In genomic region chr6:106181664-106182418, GRCh38 we compare ENCODE assay signal across 10 cellular contexts.
DNase-seq lines count a peak whose midpoint lies in the region; ATAC-seq, FAIRE-seq and TF ChIP-seq lines count a peak whose summit lies in the region.
"Had no signal": no experiment of that assay in that cellular context is flagged by ENCODE, and none has a peak within 500 bp of the region (broad histone marks: within the 10 kb centered on the region; RNA-seq: fewer than 3 reads in every experiment).

No MANE protein-coding gene starts in this region.

- no peak overlapping the region for H2BK15ac ChIP-seq in mesendoderm (replicated peaks; ENCODE audit: low read depth)

- TF ChIP-seq POLR2A in K562 (conservative IDR thresholded peaks at IDR 0.05): peak; percentile 7; the same call in 1 of the 2 replicates

- H3K18ac ChIP-seq in mesendoderm (ENCODE audit: low read length): no peak overlapping the region

- no peak for TF ChIP-seq CTCF in K562 (IDR thresholded peaks at IDR 0.05 in 2 of 3, conservative IDR thresholded peaks at IDR 0.05 in 1 of 3; ENCODE audit: insufficient read depth in 2 of 3, low read depth in 1 of 3, low read length in 3 of 3)

- BruUV-seq in K562 (replicated peaks; lab: Mats Ljungman, UMichigan): no TSS peak

- no peak overlapping the region for H4K8ac ChIP-seq in mesendoderm (ENCODE audit: low read depth, low read length)

- no peaks in the 10 kb centered on the region for H3K9me3 ChIP-seq in K562 (replicated peaks; ENCODE audit: control insufficient read depth, insufficient read depth, low read depth, low read length)

- H3K4me1 ChIP-seq in K562 (replicated peaks in 1 of 2; ENCODE audit: control insufficient read depth in 2 of 2, insufficient read depth in 2 of 2, low read length in 2 of 2) (peaks cover 7 to 14% of the 10 kb centered on the region in 2 experiments; a peak in 3 of 5 replicates), mesendoderm (ENCODE audit: control insufficient read depth, low read depth, low read length) (peaks cover 4% of the 10 kb centered on the region)

- H3K4ac ChIP-seq in mesendoderm (ENCODE audit: low read depth, low read length): no peak overlapping the region

- CTCF ChIA-PET in K562 (lab: Yijun Ruan, JAX; ENCODE audit: low intra/inter-chr PET ratio): no interaction called here

- no peaks in the 10 kb centered on the region for H3K9me1 ChIP-seq in K562 (ENCODE audit: control insufficient read depth, insufficient read depth, low read length)

- no peaks in the 10 kb centered on the region for H3K79me1 ChIP-seq in mesendoderm (ENCODE audit: low read length)

- H3K56ac ChIP-seq in mesendoderm (ENCODE audit: low read length): no peak overlapping the region

- H3K4me2 ChIP-seq in K562 (ENCODE audit: insufficient read depth, low read length): no peak overlapping the region
- H3K4me2 ChIP-seq in mesendoderm (ENCODE audit: low read length): no peak overlapping the region

- H2AK5ac ChIP-seq in mesendoderm (ENCODE audit: low read length): no peak overlapping the region

- H3K27me3 ChIP-seq in K562 (ENCODE audit: control insufficient read depth in 2 of 2, insufficient read depth in 2 of 2, low read length in 2 of 2): no peaks in the 10 kb centered on the region
- H3K27me3 ChIP-seq in mesendoderm (ENCODE audit: insufficient read depth, low read length, poor library complexity): no peaks in the 10 kb centered on the region

- POLR2A ChIA-PET in K562 (lab: Yijun Ruan, JAX): interaction anchor here (0.6 to 0.7 kb wide), 4 partner anchors 9 to 762 kb away, joined by 3 to 4 read pairs (median 3); no protein-coding TSS in a partner anchor

- in situ Hi-C loops in K562 (cut with MboI): no loop called here

- TF ChIP-seq RAD21 in K562 (CRISPR knock-in tag; conservative IDR thresholded peaks at IDR 0.05 in 1 of 2, IDR thresholded peaks at IDR 0.05 in 1 of 2): no peak

- intact Hi-C loops in K562 (cut with micrococcal nuclease): no loop called here

- ATAC-seq in GM19351 (IDR thresholded peaks at IDR 0.05; ENCODE audit: unreplicated experiment) (peak; percentile 42), HG03442 (IDR thresholded peaks at IDR 0.05; ENCODE audit: unreplicated experiment) (peak; percentile 34), K562 (0 out of 3 replicates have a peak, but pooled peaks have one; percentile 15)
- ATAC-seq: HepG2 had no signal

- no peak overlapping the region for H2BK5ac ChIP-seq in mesendoderm (ENCODE audit: low read length)

- H3K4me3 ChIP-seq in K562: no peak overlapping the region
- no peak overlapping the region for H3K4me3 ChIP-seq in mesendoderm (ENCODE audit: low read length)

- no peak overlapping the region for H2BK120ac ChIP-seq in mesendoderm (ENCODE audit: low read depth, low read length)

- H3K36me3 ChIP-seq in K562 (ENCODE audit: control insufficient read depth, insufficient read depth, low read length): peaks cover 10% of the 10 kb centered on the region; the same call in 2 of the 3 replicates
- no peaks in the 10 kb centered on the region for H3K36me3 ChIP-seq in mesendoderm (ENCODE audit: control insufficient read depth, insufficient read depth, low read length)

- no peak overlapping the region for H4K5ac ChIP-seq in mesendoderm (ENCODE audit: low read length)

- H4K20me1 ChIP-seq in K562 (replicated peaks; ENCODE audit: control insufficient read depth, insufficient read depth, low read length): no peaks in the 10 kb centered on the region

- 52% methylated on average over 3 of the region's 3 CpGs for WGBS in K562 (ENCODE audit: insufficient coverage, low coverage, missing lambda C conversion rate)
- WGBS in mesendoderm (ENCODE audit: extremely low coverage, insufficient coverage, low lambda C conversion rate): no CpG with 5 or more reads among the region's 3 CpGs

- H3K79me2 ChIP-seq in K562 (ENCODE audit: control insufficient read depth, insufficient read depth, low read length) (no peaks in the 10 kb centered on the region), mesendoderm (ENCODE audit: control insufficient read depth, insufficient read depth, low read length) (no peaks in the 10 kb centered on the region)

- DNase-seq in A172 (ENCODE audit: low spot score) (peak; percentile 80), K562 (ENCODE audit: extremely low read depth in 1 of 4, low spot score in 3 of 4) (no peak), dermis blood vessel endothelial cell (no peak), amygdala (lab: John Stamatoyannopoulos, UW) (no peak), mesendoderm (no peak), NCI-H128 (lab: John Stamatoyannopoulos, UW; ENCODE audit: unreplicated experiment) (no peak)

- TF ChIP-seq EP300 in K562 (IDR thresholded peaks at IDR 0.05; ENCODE audit: low read length): no peak

- H3K27ac ChIP-seq in K562 (ENCODE audit: extremely low read depth, low read depth, low read length) (no peak overlapping the region), mesendoderm (ENCODE audit: low read depth, low read length) (no peak overlapping the region)
- H3K27ac ChIP-seq: VCaP had no signal

- no peak overlapping the region for H3K23ac ChIP-seq in mesendoderm (ENCODE audit: low read length)

- no peak overlapping the region for H3K9ac ChIP-seq in K562 (ENCODE audit: insufficient read depth in 1 of 2, low read depth in 2 of 2, low read length in 2 of 2)
- no peak overlapping the region for H3K9ac ChIP-seq in mesendoderm (ENCODE audit: low read length)

- no peak overlapping the region for H2AFZ ChIP-seq in K562 (ENCODE audit: low read depth, low read length)

- FAIRE-seq in K562 (lab: Jason Lieb, UNC): no peak
- FAIRE-seq: HepG2 had no signal

TF ChIP-seq in K562, 482 proteins besides CTCF, POLR2A, EP300 and RAD21:
- no peak for TF ChIP-seq ZNF277 (CRISPR knock-in tag; IDR thresholded peaks at IDR 0.05; ENCODE audit: borderline replicate concordance)
- TF ChIP-seq MTA1 (IDR thresholded peaks at IDR 0.05; ENCODE audit: borderline replicate concordance): no peak
